1 cellular context compared by ENCODE assay signal in genomic region chr9:133149130-133150015, GRCh38.
TF ChIP-seq lines count a peak whose summit lies in the region.

No MANE protein-coding gene starts in this region.

TF ChIP-seq in HepG2, 621 proteins besides CTCF, POLR2A, EP300 and RAD21 (continued from another document and continues in another):
- TF ChIP-seq, protein P1, sequence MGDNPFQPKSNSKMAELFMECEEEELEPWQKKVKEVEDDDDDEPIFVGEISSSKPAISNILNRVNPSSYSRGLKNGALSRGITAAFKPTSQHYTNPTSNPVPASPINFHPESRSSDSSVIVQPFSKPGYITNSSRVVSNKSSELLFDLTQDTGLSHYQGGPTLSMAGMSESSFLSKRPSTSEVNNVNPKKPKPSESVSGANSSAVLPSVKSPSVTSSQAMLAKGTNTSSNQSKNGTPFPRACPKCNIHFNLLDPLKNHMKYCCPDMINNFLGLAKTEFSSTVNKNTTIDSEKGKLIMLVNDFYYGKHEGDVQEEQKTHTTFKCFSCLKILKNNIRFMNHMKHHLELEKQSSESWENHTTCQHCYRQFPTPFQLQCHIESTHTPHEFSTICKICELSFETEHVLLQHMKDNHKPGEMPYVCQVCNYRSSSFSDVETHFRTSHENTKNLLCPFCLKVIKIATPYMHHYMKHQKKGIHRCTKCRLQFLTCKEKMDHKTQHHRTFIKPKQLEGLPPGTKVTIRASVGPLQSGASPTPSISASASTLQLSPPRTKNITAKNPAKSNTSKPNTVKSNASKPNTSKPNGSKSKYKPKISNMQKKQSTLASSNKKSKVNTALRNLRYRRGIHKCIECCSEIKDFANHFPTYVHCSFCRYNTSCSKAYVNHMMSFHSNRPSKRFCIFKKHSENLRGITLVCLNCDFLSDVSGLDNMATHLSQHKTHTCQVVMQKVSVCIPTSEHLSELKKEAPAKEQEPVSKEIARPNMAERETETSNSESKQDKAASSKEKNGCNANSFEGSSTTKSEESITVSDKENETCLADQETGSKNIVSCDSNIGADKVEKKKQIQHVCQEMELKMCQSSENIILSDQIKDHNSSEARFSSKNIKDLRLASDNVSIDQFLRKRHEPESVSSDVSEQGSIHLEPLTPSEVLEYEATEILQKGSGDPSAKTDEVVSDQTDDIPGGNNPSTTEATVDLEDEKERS (CRISPR knock-in tag; IDR thresholded peaks at IDR 0.05), result no peak
- TF ChIP-seq RORA (CRISPR knock-in tag; IDR thresholded peaks at IDR 0.05) (no peak), ZNF558 (CRISPR knock-in tag; IDR thresholded peaks at IDR 0.05; ENCODE audit: borderline replicate concordance) (no peak; the same call in 1 of the 2 replicates), YEATS2 (CRISPR knock-in tag; IDR thresholded peaks at IDR 0.05; ENCODE audit: borderline replicate concordance) (peak; percentile 68; the same call in 1 of the 2 replicates), ZNF639 (CRISPR knock-in tag; conservative IDR thresholded peaks at IDR 0.05) (no peak; the same call in 1 of the 2 replicates), PCBP1 (IDR thresholded peaks at IDR 0.05; ENCODE audit: borderline replicate concordance, low read depth, low read length) (0 out of 2 replicates have a peak, but pooled peaks have one; percentile 65), ZNF749 (CRISPR knock-in tag; IDR thresholded peaks at IDR 0.05; ENCODE audit: borderline replicate concordance) (no peak), ZMYM4 (CRISPR knock-in tag; IDR thresholded peaks at IDR 0.05) (peak; percentile 32; the same call in 1 of the 2 replicates), ZNF567 (CRISPR knock-in tag; IDR thresholded peaks at IDR 0.05; ENCODE audit: borderline replicate concordance) (peak; percentile 70; the same call in 1 of the 2 replicates), MEIS2 (CRISPR knock-in tag; IDR thresholded peaks at IDR 0.05) (peak; percentile 43; the same call in 1 of the 2 replicates), MYNN (CRISPR knock-in tag; IDR thresholded peaks at IDR 0.05; ENCODE audit: low read depth) (no peak), HDAC1 (CRISPR knock-in tag; IDR thresholded peaks at IDR 0.05) (peak; percentile 62), GMEB2 (CRISPR knock-in tag; IDR thresholded peaks at IDR 0.05; ENCODE audit: low read depth) (peak; percentile 57; the same call in 1 of the 2 replicates), RXRB (CRISPR knock-in tag; IDR thresholded peaks at IDR 0.05; ENCODE audit: borderline replicate concordance) (peak; percentile 47; the same call in 1 of the 2 replicates), MED8 (CRISPR knock-in tag; IDR thresholded peaks at IDR 0.05; ENCODE audit: insufficient replicate concordance) (peak; percentile 69), HIC2 (CRISPR knock-in tag; IDR thresholded peaks at IDR 0.05; ENCODE audit: low read depth) (no peak), ZGPAT (CRISPR knock-in tag; IDR thresholded peaks at IDR 0.05) (0 out of 2 replicates have a peak, but pooled peaks have one; percentile 52), EEA1 (CRISPR knock-in tag; IDR thresholded peaks at IDR 0.05; ENCODE audit: borderline replicate concordance) (0 out of 2 replicates have a peak, but pooled peaks have one; percentile 53), STAT5B (CRISPR knock-in tag; IDR thresholded peaks at IDR 0.05) (no peak), POLR2AphosphoS2 (IDR thresholded peaks at IDR 0.05; ENCODE audit: low read depth, low read length) (no peak), ZNF12 (CRISPR knock-in tag; IDR thresholded peaks at IDR 0.05) (peak; percentile 48; the same call in 1 of the 2 replicates), ZSCAN31 (CRISPR knock-in tag; IDR thresholded peaks at IDR 0.05; ENCODE audit: low read depth) (peak; percentile 85), TARDBP (CRISPR knock-in tag; IDR thresholded peaks at IDR 0.05) (peak; percentile 81; the same call in 1 of the 2 replicates), FOXO1 (CRISPR knock-in tag; IDR thresholded peaks at IDR 0.05) (peak; percentile 60), KLF15 (CRISPR knock-in tag; IDR thresholded peaks at IDR 0.05; ENCODE audit: borderline replicate concordance) (0 out of 2 replicates have a peak, but pooled peaks have one; percentile 53), TEAD2 (CRISPR knock-in tag; IDR thresholded peaks at IDR 0.05) (0 out of 2 replicates have a peak, but pooled peaks have one; percentile 53), SIX1 (CRISPR knock-in tag; IDR thresholded peaks at IDR 0.05; ENCODE audit: borderline replicate concordance) (no peak), ZNF430 (CRISPR knock-in tag; IDR thresholded peaks at IDR 0.05) (peak; percentile 39; the same call in 1 of the 2 replicates), KDM5A (IDR thresholded peaks at IDR 0.05; ENCODE audit: borderline replicate concordance, low read length) (peak; percentile 47; the same call in 1 of the 2 replicates), MXD4 (CRISPR knock-in tag; IDR thresholded peaks at IDR 0.05) (peak; percentile 90), ZNF605 (CRISPR knock-in tag; IDR thresholded peaks at IDR 0.05) (peak; percentile 41; the same call in 1 of the 2 replicates), ZNF879 (CRISPR knock-in tag; IDR thresholded peaks at IDR 0.05) (no peak; the same call in 1 of the 2 replicates), MEF2D (CRISPR knock-in tag; IDR thresholded peaks at IDR 0.05) (no peak), YEATS4 (CRISPR knock-in tag; IDR thresholded peaks at IDR 0.05; ENCODE audit: borderline replicate concordance) (peak; percentile 92), SKI (IDR thresholded peaks at IDR 0.05; ENCODE audit: partially characterized antibody) (peak; percentile 69), HMG20A (CRISPR knock-in tag; IDR thresholded peaks at IDR 0.05; ENCODE audit: borderline replicate concordance) (no peak), MAZ (IDR thresholded peaks at IDR 0.05; ENCODE audit: borderline replicate concordance, low read depth, low read length) (0 out of 2 replicates have a peak, but pooled peaks have one; percentile 38), MAZ (CRISPR knock-in tag; IDR thresholded peaks at IDR 0.05; ENCODE audit: low read depth) (peak; percentile 94), ZNF629 (CRISPR knock-in tag; conservative IDR thresholded peaks at IDR 0.05) (no peak), MXI1 (IDR thresholded peaks at IDR 0.05; ENCODE audit: borderline replicate concordance, low read depth, low read length) (peak; percentile 94; the same call in 1 of the 3 replicates), MLLT10 (CRISPR knock-in tag; IDR thresholded peaks at IDR 0.05) (no peak), ZNF720 (CRISPR knock-in tag; IDR thresholded peaks at IDR 0.05) (no peak), ZNF510 (CRISPR knock-in tag; IDR thresholded peaks at IDR 0.05; ENCODE audit: low read depth) (no peak), ZNF432 (CRISPR knock-in tag; IDR thresholded peaks at IDR 0.05; ENCODE audit: borderline replicate concordance) (no peak)
- TF ChIP-seq, protein P2, sequence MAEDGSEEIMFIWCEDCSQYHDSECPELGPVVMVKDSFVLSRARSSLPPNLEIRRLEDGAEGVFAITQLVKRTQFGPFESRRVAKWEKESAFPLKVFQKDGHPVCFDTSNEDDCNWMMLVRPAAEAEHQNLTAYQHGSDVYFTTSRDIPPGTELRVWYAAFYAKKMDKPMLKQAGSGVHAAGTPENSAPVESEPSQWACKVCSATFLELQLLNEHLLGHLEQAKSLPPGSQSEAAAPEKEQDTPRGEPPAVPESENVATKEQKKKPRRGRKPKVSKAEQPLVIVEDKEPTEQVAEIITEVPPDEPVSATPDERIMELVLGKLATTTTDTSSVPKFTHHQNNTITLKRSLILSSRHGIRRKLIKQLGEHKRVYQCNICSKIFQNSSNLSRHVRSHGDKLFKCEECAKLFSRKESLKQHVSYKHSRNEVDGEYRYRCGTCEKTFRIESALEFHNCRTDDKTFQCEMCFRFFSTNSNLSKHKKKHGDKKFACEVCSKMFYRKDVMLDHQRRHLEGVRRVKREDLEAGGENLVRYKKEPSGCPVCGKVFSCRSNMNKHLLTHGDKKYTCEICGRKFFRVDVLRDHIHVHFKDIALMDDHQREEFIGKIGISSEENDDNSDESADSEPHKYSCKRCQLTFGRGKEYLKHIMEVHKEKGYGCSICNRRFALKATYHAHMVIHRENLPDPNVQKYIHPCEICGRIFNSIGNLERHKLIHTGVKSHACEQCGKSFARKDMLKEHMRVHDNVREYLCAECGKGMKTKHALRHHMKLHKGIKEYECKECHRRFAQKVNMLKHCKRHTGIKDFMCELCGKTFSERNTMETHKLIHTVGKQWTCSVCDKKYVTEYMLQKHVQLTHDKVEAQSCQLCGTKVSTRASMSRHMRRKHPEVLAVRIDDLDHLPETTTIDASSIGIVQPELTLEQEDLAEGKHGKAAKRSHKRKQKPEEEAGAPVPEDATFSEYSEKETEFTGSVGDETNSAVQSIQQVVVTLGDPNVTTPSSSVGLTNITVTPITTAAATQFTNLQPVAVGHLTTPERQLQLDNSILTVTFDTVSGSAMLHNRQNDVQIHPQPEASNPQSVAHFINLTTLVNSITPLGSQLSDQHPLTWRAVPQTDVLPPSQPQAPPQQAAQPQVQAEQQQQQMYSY (CRISPR knock-in tag; IDR thresholded peaks at IDR 0.05), result no peak
- TF ChIP-seq, protein P3, sequence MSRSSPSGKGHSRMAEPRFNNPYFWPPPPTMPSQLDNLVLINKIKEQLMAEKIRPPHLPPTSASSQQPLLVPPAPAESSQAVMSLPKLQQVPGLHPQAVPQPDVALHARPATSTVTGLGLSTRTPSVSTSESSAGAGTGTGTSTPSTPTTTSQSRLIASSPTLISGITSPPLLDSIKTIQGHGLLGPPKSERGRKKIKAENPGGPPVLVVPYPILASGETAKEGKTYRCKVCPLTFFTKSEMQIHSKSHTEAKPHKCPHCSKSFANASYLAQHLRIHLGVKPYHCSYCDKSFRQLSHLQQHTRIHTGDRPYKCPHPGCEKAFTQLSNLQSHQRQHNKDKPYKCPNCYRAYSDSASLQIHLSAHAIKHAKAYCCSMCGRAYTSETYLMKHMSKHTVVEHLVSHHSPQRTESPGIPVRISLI (CRISPR knock-in tag; IDR thresholded peaks at IDR 0.05; ENCODE audit: borderline replicate concordance), result no peak
- TF ChIP-seq, protein P4, sequence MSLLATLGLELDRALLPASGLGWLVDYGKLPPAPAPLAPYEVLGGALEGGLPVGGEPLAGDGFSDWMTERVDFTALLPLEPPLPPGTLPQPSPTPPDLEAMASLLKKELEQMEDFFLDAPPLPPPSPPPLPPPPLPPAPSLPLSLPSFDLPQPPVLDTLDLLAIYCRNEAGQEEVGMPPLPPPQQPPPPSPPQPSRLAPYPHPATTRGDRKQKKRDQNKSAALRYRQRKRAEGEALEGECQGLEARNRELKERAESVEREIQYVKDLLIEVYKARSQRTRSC (CRISPR knock-in tag; IDR thresholded peaks at IDR 0.05; ENCODE audit: low read depth), result 0 out of 2 replicates have a peak, but pooled peaks have one; percentile 47
- TF ChIP-seq, protein P5, sequence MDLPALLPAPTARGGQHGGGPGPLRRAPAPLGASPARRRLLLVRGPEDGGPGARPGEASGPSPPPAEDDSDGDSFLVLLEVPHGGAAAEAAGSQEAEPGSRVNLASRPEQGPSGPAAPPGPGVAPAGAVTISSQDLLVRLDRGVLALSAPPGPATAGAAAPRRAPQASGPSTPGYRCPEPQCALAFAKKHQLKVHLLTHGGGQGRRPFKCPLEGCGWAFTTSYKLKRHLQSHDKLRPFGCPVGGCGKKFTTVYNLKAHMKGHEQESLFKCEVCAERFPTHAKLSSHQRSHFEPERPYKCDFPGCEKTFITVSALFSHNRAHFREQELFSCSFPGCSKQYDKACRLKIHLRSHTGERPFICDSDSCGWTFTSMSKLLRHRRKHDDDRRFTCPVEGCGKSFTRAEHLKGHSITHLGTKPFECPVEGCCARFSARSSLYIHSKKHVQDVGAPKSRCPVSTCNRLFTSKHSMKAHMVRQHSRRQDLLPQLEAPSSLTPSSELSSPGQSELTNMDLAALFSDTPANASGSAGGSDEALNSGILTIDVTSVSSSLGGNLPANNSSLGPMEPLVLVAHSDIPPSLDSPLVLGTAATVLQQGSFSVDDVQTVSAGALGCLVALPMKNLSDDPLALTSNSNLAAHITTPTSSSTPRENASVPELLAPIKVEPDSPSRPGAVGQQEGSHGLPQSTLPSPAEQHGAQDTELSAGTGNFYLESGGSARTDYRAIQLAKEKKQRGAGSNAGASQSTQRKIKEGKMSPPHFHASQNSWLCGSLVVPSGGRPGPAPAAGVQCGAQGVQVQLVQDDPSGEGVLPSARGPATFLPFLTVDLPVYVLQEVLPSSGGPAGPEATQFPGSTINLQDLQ (CRISPR knock-in tag; IDR thresholded peaks at IDR 0.05), result no peak
